In genomic region chr14:77303417-77304156, GRCh38 we compare ENCODE assay signal across 9 cellular contexts. TPM values are rescaled to one million over a fixed set of nuclear protein-coding genes. Genes with fewer than 3 reads are reported as not detected.
DNase-seq lines count a peak whose midpoint lies in the region; ATAC-seq, FAIRE-seq and TF ChIP-seq lines count a peak whose summit lies in the region.
"Had no signal": no experiment of that assay in that cellular context is flagged by ENCODE, and none has a peak within 500 bp of the region (broad histone marks: within the 10 kb centered on the region; RNA-seq: fewer than 3 reads in every experiment).

No MANE protein-coding gene starts in this region.

- peaks cover 0 to 11% of the 10 kb centered on the region in 2 donors for H3K36me3 ChIP-seq in gastrocnemius medialis
- H3K36me3 ChIP-seq: neutrophil had no signal

- H3K27ac ChIP-seq in gastrocnemius medialis = peak overlapping the region; percentile 89 to 97 (median 96)
- H3K27ac ChIP-seq: neutrophil had no signal

- no peak overlapping the region for H3K4me3 ChIP-seq in gastrocnemius medialis

- no peaks in the 10 kb centered on the region for H3K27me3 ChIP-seq in gastrocnemius medialis
- H3K27me3 ChIP-seq: neutrophil had no signal

- no peaks in the 10 kb centered on the region for H3K9me3 ChIP-seq in gastrocnemius medialis
- H3K9me3 ChIP-seq: neutrophil had no signal

- intact Hi-C loops in gastrocnemius medialis (cut with DNase I; ENCODE audit: low total_unique reads) = loop anchor here (5.0 kb wide), 4 partner anchors 74 to 431 kb away; partner anchors contain the start of genes AHSA1, SAMD15, TMED8 and VIPAS39

- DNase-seq in GM04503 (ENCODE audit: low read depth) = peak; percentile 87
- DNase-seq in SW480 (ENCODE audit: low spot score) = peak; percentile 90
- peak; percentile 32 to 79 for DNase-seq in erythroblast (lab: John Stamatoyannopoulos, UW)
- peak; percentile 69 to 70 for DNase-seq in gastrocnemius medialis
- DNase-seq in NCI-H446 treated with DMSO at 0.1 percent for 48 hours (lab: John Stamatoyannopoulos, UW) = no peak
- no peak for DNase-seq in frontal cortex (ENCODE audit: low spot score in 2 of 2)

- FAIRE-seq in frontal cortex (lab: Jason Lieb, UNC) = no peak

- in situ Hi-C loops in gastrocnemius medialis (cut with MboI; ENCODE audit: low sequenced_read_pairs in 4 of 4) = no loop called here

- no peak for TF ChIP-seq CTCF in gastrocnemius medialis (IDR thresholded peaks at IDR 0.05 in 4 of 5, conservative IDR thresholded peaks at IDR 0.05 in 1 of 5)

- peak; percentile 72 for ATAC-seq in HG03354 (IDR thresholded peaks at IDR 0.05; ENCODE audit: poor library complexity, severe bottlenecking, unreplicated experiment)
- ATAC-seq in gastrocnemius medialis = peak; percentile 96
- no peak for ATAC-seq in GM18502 (IDR thresholded peaks at IDR 0.05; ENCODE audit: poor library complexity, unreplicated experiment)

- H3K4me1 ChIP-seq in gastrocnemius medialis = peaks cover 66 to 71% of the 10 kb centered on the region in 2 donors

- TF ChIP-seq POLR2A in erythroblast (IDR thresholded peaks at IDR 0.05; ENCODE audit: low read length) (no peak), gastrocnemius medialis (IDR thresholded peaks at IDR 0.05) (peak in 1 of 2 donors; percentile 68)

RNA-seq across cellular contexts. Expression of gene POMT2, which starts 17.1 kb away (rescaled TPM):
- total RNA-seq in gastrocnemius medialis (10 to 100 TPM; 27.0 to 33.2 (median 28.9) TPM), frontal cortex (14.3 TPM)

RNA-seq across cellular contexts. Expression of gene GSTZ1, which starts 17.2 kb away (rescaled TPM):
- total RNA-seq in gastrocnemius medialis (10 to 100 TPM; 35.9 to 49.7 (median 36.6) TPM), frontal cortex (3.3 TPM)

RNA-seq across cellular contexts. Expression of gene NGB, which starts 32.6 kb away (rescaled TPM):
- total RNA-seq in gastrocnemius medialis = not detected
- 4.9 TPM for total RNA-seq in frontal cortex

Comparison
In these comparisons a context has a peak if more than half of its experiments do, and no peak if none do; other contexts are left out.
1. DNase-seq: peak in GM04503 (single experiment), SW480 (single experiment), erythroblast (2 of 2) and gastrocnemius medialis (2 of 2); none in NCI-H446 treated with DMSO at 0.1 percent for 48 hours (single experiment) and frontal cortex (0 of 2).